ENCODE assay signal across 7 cellular contexts in the genomic region with DNA sequence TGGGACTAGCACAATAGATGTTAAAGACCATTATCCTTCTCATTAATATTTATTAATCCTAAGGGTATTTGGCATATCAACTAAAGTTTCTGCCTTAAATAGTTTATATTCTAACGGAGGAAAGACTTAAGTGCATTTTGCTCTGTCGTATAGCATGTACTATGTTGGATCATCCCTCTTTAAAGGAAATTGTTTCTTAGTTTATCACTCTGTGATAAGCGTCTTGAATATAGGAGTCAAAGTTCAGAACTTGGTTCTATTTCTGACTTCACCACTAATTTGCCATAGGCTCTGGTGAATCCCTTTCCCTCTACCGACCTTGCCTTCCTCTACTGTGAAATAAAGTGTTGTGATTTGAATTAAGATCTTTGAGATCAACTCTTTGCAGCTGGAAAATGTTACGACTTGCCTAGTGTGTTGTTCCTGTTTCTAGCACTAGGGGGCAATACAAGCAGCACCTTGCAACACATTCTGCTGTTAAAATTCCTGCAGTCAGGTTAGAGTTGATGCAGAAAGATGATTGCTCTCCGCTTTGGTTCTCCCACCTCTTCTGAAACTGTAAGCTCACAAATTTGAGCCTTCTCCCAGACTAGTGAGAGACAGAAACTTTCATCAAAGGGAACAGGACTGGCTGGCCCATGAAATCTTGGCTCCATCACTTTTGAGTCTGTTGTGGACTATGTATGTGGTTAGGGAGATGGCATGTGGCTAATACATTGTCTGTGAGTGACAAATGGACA.
DNase-seq lines count a peak whose midpoint lies in the region; ATAC-seq and TF ChIP-seq lines count a peak whose summit lies in the region.

No MANE protein-coding gene starts in this region.

- no peak overlapping the region for H3K27ac ChIP-seq in brain microvascular endothelial cell

- in situ Hi-C loops in brain microvascular endothelial cell (cut with HindIII; ENCODE audit: low pct_ligation_motif_present, low sequenced_read_pairs), result no loop called here

- TF ChIP-seq CTCF in brain microvascular endothelial cell (IDR thresholded peaks at IDR 0.05; ENCODE audit: low read depth, low read length, missing control alignments), result peak; percentile 93

- H3K4me3 ChIP-seq in brain microvascular endothelial cell (ENCODE audit: low read depth, low read length), result no peak overlapping the region

- no peaks in the 10 kb centered on the region for H3K27me3 ChIP-seq in brain microvascular endothelial cell (replicated peaks)

- no peaks in the 10 kb centered on the region for H3K36me3 ChIP-seq in brain microvascular endothelial cell (replicated peaks)

- DNase-seq in GF-D8 (lab: John Stamatoyannopoulos, UW) (peak; percentile 7), Kasumi-1 (lab: John Stamatoyannopoulos, UW) (peak; percentile 65 to 83), brain microvascular endothelial cell (peak; percentile 57), iPS DF 4.7 (ENCODE audit: extremely low read depth, low spot score) (peak; percentile 84), smooth muscle cell of the brain vasculature (ENCODE audit: low read depth, low spot score) (peak; percentile 57)

- ATAC-seq in SK-N-SH treated with all-trans-retinoic acid at 6 μM for 48 hours, result peak; percentile 86
- no peak for ATAC-seq in HG02970 (IDR thresholded peaks at IDR 0.05; ENCODE audit: low FRiP score, unreplicated experiment)

TF ChIP-seq in SK-N-SH treated with all-trans-retinoic acid at 6 μM for 48 hours, 23 proteins besides CTCF, POLR2A, EP300 and RAD21:
- no peak for TF ChIP-seq SNAI2 (CRISPR knock-in tag; IDR thresholded peaks at IDR 0.05)
- no peak for TF ChIP-seq GLIS3 (CRISPR knock-in tag; IDR thresholded peaks at IDR 0.05)
- no peak for TF ChIP-seq ZC3H10 (CRISPR knock-in tag; IDR thresholded peaks at IDR 0.05)
- TF ChIP-seq ZNF565 (CRISPR knock-in tag; conservative IDR thresholded peaks at IDR 0.05; ENCODE audit: low read depth), result no peak

Comparison
In these comparisons a context has a peak if more than half of its experiments do, and no peak if none do; other contexts are left out.
1. DNase-seq: peak in every context shown above with its lines; median percentile 84 in iPS DF 4.7; 74 in Kasumi-1; 57 in brain microvascular endothelial cell; 57 in smooth muscle cell of the brain vasculature; 7 in GF-D8.